ENCODE assay signal across 8 cellular contexts in genomic region chr14:55089547-55090153, GRCh38. TPM values are rescaled to one million over a fixed set of nuclear protein-coding genes. Genes with fewer than 3 reads are reported as not detected.
DNase-seq lines count a peak whose midpoint lies in the region; ATAC-seq and TF ChIP-seq lines count a peak whose summit lies in the region.
"Not testable (repeated sequence)": the region's sequence is repeated elsewhere in the genome, so short reads cannot be mapped to it uniquely, and the experiment has no call there.

No MANE protein-coding gene starts in this region.

- ATAC-seq in GM19372 (IDR thresholded peaks at IDR 0.05; ENCODE audit: low read depth, unreplicated experiment) = peak; percentile 71
- ATAC-seq in left colon = peak; percentile 64

- H3K4me3 Mint-ChIP-seq in chondrocyte (ENCODE audit: unreplicated experiment) = not testable (repeated sequence)

- peak; percentile 94 for TF ChIP-seq CTCF in chondrocyte (IDR thresholded peaks at IDR 0.05)

- intact Hi-C loops in left colon (cut with DNase I, micrococcal nuclease) = loop anchor here (2.0 to 10.0 kb wide), 2 partner anchors 55 to 71 kb away; no protein-coding TSS in a partner anchor

- H3K4me1 Mint-ChIP-seq in chondrocyte (ENCODE audit: low read depth) = not testable (repeated sequence)

- not testable (repeated sequence) for H3K36me3 Mint-ChIP-seq in chondrocyte (ENCODE audit: low read depth)

- peak in 10 of 14 donors; percentile 11 to 66 (median 48) for DNase-seq in C1 segment of cervical spinal cord (lab: John Stamatoyannopoulos, UW)
- DNase-seq in HK-2 (ENCODE audit: unreplicated experiment) = peak; percentile 61
- peak; percentile 75 for DNase-seq in NCI-H748 (lab: John Stamatoyannopoulos, UW; ENCODE audit: unreplicated experiment)
- DNase-seq in activated CD4-positive, alpha-beta T cell treated with anti-CD3 and anti-CD28 coated beads for 48 hours = peak; percentile 82
- not testable (repeated sequence) for DNase-seq in chondrocyte (ENCODE audit: low spot score)
- DNase-seq in left colon = peak; percentile 84 to 91
- DNase-seq in stimulated activated CD4-positive, alpha-beta T cell treated with anti-CD3 and anti-CD28 coated beads, Interleukin-2, amount 100 ng/mL, for 24 hours = peak; percentile 76 to 77

- H3K9me3 Mint-ChIP-seq in chondrocyte (ENCODE audit: low read depth) = not testable (repeated sequence)

- not testable (repeated sequence) for H3K27ac Mint-ChIP-seq in chondrocyte (ENCODE audit: unreplicated experiment)

- not testable (repeated sequence) for H3K27me3 Mint-ChIP-seq in chondrocyte (ENCODE audit: low read depth)

RNA-seq across cellular contexts. Expression of gene MAPK1IP1L, which starts 38.2 kb away (rescaled TPM):
- 85.0 to 91.7 TPM (median 87.3 TPM) in 3 replicates for total RNA-seq in chondrocyte
- total RNA-seq in left colon = 10 to 100 TPM; 69.7 to 71.7 TPM

RNA-seq across cellular contexts. Expression of gene LGALS3, which starts 39.4 kb away (rescaled TPM):
- 53.5 to 56.2 TPM (median 54.1 TPM) in 3 replicates for total RNA-seq in chondrocyte
- 1,000 to 10,000 TPM; 1,592 to 1,809 TPM for total RNA-seq in left colon

Comparison
In these comparisons a context has a peak if more than half of its experiments do, and no peak if none do; other contexts are left out.
1. RNA of gene LGALS3, which starts 39.4 kb away (total RNA-seq): 1,592 to 1,809 TPM in left colon; 53.5 to 56.2 TPM in chondrocyte; every median in the first group is over 10 times any median in the second.